32 cellular contexts compared by ENCODE assay signal in genomic region chr2:15845294-15845693, GRCh38.
"Had no signal": no experiment of that assay in that cellular context is flagged by ENCODE, and none has a peak within 500 bp of the region (broad histone marks: within the 10 kb centered on the region; RNA-seq: fewer than 3 reads in every experiment).

No MANE protein-coding gene starts in this region.

- H3K36me3 ChIP-seq: adrenal gland, brain microvascular endothelial cell, breast epithelium had no signal

- H3K27ac ChIP-seq: adrenal gland, body of pancreas, brain microvascular endothelial cell, breast epithelium, VCaP had no signal

- H3K27me3 ChIP-seq: adrenal gland, body of pancreas, brain microvascular endothelial cell, breast epithelium had no signal

- H3K4me1 ChIP-seq: adrenal gland, body of pancreas, breast epithelium had no signal

- H3K4me3 ChIP-seq: adrenal gland, body of pancreas, breast epithelium had no signal

- H3K9me3 ChIP-seq: adrenal gland, breast epithelium had no signal

- DNase-seq: activated B cell treated with CpG ODN at 0.5 μM for 24 hours; activated CD4-positive, alpha-beta memory T cell treated with anti-CD3 and anti-CD28 coated beads for 36 hours; activated CD4-positive, alpha-beta T cell treated with anti-CD3 and anti-CD28 coated beads for 4 hours; activated CD4-positive, alpha-beta T cell treated with anti-CD3 and anti-CD28 coated beads, Interleukin-2, amount 10 ng/mL, durations not matched to agents 24 days and 14 days; activated CD4-positive, alpha-beta T cell treated with anti-CD3 and anti-CD28 coated beads, Interleukin-2, amount 50 U/mL, for 1 hour; activated CD4-positive, alpha-beta T cell treated with anti-CD3 and anti-CD28 coated beads, Interleukin-2, amount 50 U/mL, for 4 hours; activated CD4-positive, CD25-positive, alpha-beta regulatory T cell treated with anti-CD3 and anti-CD28 coated beads, Interleukin-2, amount 50 U/mL, for 72 hours; activated CD8-positive, alpha-beta memory T cell treated with anti-CD3 and anti-CD28 coated beads, Interleukin-2, amount 50 U/mL, for 4 hours; activated CD8-positive, alpha-beta T cell treated with anti-CD3 and anti-CD28 coated beads for 36 hours; activated effector memory CD4-positive, alpha-beta T cell treated with anti-CD3 and anti-CD28 coated beads, Interleukin-2, amount 50 U/mL, for 16 hours; activated gamma-delta T cell treated with Interleukin-2 at 50 U/mL for 16 hours; activated naive CD4-positive, alpha-beta T cell; activated naive CD4-positive, alpha-beta T cell treated with anti-CD3 and anti-CD28 coated beads for 36 hours; activated naive CD4-positive, alpha-beta T cell treated with anti-CD3 and anti-CD28 coated beads, Interleukin-2, amount 50 U/mL, for 16 hours; activated naive CD8-positive, alpha-beta T cell treated with anti-CD3 and anti-CD28 coated beads for 36 hours; activated T-cell treated with anti-CD3 and anti-CD28 coated beads for 4 hours; activated T-cell treated with anti-CD3 and anti-CD28 coated beads, Interleukin-2, amount 50 U/mL, for 1 hour; activated T-cell treated with anti-CD3 and anti-CD28 coated beads, Interleukin-2, amount 50 U/mL, for 4 hours; activated T-cell treated with anti-CD3 and anti-CD28 coated beads, Interleukin-2, amount 50 U/mL, for 72 hours; adrenal gland; amniotic stem cell; aorta; body of pancreas; brain microvascular endothelial cell; central memory CD4-positive, alpha-beta T cell; T-helper 1 cell; T-helper 2 cell; T-helper 9 cell had no signal

- ATAC-seq: activated CD8-positive, alpha-beta T cell treated with anti-CD3 and anti-CD28 coated beads for 36 hours; activated naive CD4-positive, alpha-beta T cell treated with anti-CD3 and anti-CD28 coated beads, Interleukin-2, amount 50 U/mL, for 72 hours; activated T-cell treated with anti-CD3 and anti-CD28 coated beads, Interleukin-2, amount 50 U/mL, for 4 hours; activated T-cell treated with anti-CD3 and anti-CD28 coated beads, Interleukin-2, amount 50 U/mL, for 72 hours; activated T-helper 17 cell treated with anti-CD3 and anti-CD28 coated beads, Interleukin-2, amount 50 U/mL, for 72 hours; body of pancreas had no signal
